Comparison of ENCODE assay signal across 1 cellular context in the genomic region with DNA sequence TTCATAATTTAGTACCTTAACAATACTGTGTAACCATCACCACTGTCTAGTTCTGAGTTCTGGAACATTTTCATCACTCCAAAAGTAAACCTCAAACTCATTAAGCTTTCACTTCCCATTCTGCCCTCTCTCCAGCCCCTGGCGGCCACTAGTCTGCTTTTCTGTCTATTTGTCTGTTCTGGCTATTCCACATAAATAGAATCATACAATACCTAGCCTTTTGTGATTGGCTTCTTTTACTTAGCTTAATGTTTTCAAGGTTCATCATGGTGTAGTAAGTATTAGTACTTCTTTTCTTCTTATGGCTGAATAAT.
TF ChIP-seq lines count a peak whose summit lies in the region.

No MANE protein-coding gene starts in this region.

TF ChIP-seq in GM23338, 12 proteins besides CTCF, POLR2A, EP300 and RAD21 (continued from another document):
- TF ChIP-seq, protein P1, sequence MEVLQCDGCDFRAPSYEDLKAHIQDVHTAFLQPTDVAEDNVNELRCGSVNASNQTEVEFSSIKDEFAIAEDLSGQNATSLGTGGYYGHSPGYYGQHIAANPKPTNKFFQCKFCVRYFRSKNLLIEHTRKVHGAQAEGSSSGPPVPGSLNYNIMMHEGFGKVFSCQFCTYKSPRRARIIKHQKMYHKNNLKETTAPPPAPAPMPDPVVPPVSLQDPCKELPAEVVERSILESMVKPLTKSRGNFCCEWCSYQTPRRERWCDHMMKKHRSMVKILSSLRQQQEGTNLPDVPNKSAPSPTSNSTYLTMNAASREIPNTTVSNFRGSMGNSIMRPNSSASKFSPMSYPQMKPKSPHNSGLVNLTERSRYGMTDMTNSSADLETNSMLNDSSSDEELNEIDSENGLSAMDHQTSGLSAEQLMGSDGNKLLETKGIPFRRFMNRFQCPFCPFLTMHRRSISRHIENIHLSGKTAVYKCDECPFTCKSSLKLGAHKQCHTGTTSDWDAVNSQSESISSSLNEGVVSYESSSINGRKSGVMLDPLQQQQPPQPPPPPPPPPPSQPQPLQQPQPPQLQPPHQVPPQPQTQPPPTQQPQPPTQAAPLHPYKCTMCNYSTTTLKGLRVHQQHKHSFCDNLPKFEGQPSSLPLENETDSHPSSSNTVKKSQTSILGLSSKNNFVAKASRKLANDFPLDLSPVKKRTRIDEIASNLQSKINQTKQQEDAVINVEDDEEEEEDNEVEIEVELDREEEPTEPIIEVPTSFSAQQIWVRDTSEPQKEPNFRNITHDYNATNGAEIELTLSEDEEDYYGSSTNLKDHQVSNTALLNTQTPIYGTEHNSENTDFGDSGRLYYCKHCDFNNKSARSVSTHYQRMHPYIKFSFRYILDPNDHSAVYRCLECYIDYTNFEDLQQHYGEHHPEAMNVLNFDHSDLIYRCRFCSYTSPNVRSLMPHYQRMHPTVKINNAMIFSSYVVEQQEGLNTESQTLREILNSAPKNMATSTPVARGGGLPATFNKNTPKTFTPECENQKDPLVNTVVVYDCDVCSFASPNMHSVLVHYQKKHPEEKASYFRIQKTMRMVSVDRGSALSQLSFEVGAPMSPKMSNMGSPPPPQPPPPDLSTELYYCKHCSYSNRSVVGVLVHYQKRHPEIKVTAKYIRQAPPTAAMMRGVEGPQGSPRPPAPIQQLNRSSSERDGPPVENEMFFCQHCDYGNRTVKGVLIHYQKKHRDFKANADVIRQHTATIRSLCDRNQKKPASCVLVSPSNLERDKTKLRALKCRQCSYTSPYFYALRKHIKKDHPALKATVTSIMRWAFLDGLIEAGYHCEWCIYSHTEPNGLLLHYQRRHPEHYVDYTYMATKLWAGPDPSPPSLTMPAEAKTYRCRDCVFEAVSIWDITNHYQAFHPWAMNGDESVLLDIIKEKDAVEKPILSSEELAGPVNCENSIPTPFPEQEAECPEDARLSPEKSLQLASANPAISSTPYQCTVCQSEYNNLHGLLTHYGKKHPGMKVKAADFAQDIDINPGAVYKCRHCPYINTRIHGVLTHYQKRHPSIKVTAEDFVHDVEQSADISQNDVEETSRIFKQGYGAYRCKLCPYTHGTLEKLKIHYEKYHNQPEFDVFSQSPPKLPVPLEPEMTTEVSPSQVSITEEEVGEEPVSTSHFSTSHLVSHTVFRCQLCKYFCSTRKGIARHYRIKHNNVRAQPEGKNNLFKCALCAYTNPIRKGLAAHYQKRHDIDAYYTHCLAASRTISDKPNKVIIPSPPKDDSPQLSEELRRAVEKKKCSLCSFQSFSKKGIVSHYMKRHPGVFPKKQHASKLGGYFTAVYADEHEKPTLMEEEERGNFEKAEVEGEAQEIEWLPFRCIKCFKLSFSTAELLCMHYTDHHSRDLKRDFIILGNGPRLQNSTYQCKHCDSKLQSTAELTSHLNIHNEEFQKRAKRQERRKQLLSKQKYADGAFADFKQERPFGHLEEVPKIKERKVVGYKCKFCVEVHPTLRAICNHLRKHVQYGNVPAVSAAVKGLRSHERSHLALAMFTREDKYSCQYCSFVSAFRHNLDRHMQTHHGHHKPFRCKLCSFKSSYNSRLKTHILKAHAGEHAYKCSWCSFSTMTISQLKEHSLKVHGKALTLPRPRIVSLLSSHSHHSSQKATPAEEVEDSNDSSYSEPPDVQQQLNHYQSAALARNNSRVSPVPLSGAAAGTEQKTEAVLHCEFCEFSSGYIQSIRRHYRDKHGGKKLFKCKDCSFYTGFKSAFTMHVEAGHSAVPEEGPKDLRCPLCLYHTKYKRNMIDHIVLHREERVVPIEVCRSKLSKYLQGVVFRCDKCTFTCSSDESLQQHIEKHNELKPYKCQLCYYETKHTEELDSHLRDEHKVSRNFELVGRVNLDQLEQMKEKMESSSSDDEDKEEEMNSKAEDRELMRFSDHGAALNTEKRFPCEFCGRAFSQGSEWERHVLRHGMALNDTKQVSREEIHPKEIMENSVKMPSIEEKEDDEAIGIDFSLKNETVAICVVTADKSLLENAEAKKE (CRISPR knock-in tag; IDR thresholded peaks at IDR 0.05) = no peak
- no peak for TF ChIP-seq NANOG (IDR thresholded peaks at IDR 0.05; ENCODE audit: borderline replicate concordance)
- TF ChIP-seq, protein P2, sequence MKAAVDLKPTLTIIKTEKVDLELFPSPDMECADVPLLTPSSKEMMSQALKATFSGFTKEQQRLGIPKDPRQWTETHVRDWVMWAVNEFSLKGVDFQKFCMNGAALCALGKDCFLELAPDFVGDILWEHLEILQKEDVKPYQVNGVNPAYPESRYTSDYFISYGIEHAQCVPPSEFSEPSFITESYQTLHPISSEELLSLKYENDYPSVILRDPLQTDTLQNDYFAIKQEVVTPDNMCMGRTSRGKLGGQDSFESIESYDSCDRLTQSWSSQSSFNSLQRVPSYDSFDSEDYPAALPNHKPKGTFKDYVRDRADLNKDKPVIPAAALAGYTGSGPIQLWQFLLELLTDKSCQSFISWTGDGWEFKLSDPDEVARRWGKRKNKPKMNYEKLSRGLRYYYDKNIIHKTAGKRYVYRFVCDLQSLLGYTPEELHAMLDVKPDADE (IDR thresholded peaks at IDR 0.05) = no peak
